18 cellular contexts compared by ENCODE assay signal in the genomic region with DNA sequence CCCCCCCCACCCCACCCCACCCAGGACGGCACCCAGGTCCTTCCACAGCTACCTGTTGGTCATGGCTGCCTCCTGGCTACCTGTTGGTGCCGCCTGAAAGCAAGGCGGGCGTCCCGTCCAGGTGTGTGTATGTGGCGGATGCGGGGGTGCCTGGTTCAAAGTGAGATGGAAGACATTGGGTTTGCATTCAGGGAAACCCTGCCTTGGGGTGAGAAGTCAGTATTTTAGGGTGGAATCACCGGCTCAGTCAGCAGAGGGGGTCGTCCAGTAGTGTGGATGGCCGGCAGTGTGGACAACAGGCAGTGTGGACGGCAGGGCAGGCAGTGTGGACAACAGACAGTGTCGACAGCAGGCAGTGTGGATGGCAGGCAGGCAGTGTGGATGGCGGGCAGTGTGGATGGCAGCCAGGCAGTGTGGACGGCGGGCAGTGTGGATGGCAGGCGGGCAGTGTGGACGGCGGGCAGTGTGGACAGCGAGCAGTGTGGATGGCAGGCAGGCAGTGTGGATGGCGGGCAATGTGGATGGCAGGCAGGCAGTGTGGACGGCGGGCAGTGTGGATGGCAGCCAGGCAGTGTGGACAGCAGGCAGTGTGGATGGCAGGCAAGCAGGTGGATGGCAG. TPM values are rescaled to one million over a fixed set of nuclear protein-coding genes. Genes with fewer than 3 reads are reported as not detected.
DNase-seq lines count a peak whose midpoint lies in the region; ATAC-seq and TF ChIP-seq lines count a peak whose summit lies in the region.
"Had no signal": no experiment of that assay in that cellular context is flagged by ENCODE, and none has a peak within 500 bp of the region (broad histone marks: within the 10 kb centered on the region; RNA-seq: fewer than 3 reads in every experiment).

No MANE protein-coding gene starts in this region.

- H3K4me3 ChIP-seq in left ventricle myocardium inferior (no peak overlapping the region), neural progenitor cell (no peak overlapping the region)
- H3K4me3 ChIP-seq: A549, BLaER1, GM23338 had no signal

- no peak overlapping the region for H3K27ac Mint-ChIP-seq in endothelial cell (ENCODE audit: unreplicated experiment)
- no peak overlapping the region for H3K27ac Mint-ChIP-seq in neural progenitor cell
- H3K27ac Mint-ChIP-seq: CD4-positive, alpha-beta memory T cell; GM23338; IgD-negative memory B cell had no signal

- peaks cover 4% of the 10 kb centered on the region for H3K36me3 Mint-ChIP-seq in endothelial cell (ENCODE audit: low read depth, unreplicated experiment)
- H3K36me3 Mint-ChIP-seq in neural progenitor cell: peaks cover 2% of the 10 kb centered on the region
- H3K36me3 Mint-ChIP-seq: CD4-positive, alpha-beta memory T cell had no signal

- no peaks in the 10 kb centered on the region for H3K9me3 ChIP-seq in left ventricle myocardium inferior (replicated peaks)
- H3K9me3 ChIP-seq in neural progenitor cell (ENCODE audit: low read depth): no peaks in the 10 kb centered on the region
- H3K9me3 ChIP-seq: A549 had no signal

- H3K4me1 ChIP-seq in left ventricle myocardium inferior (no peaks in the 10 kb centered on the region), neural progenitor cell (no peaks in the 10 kb centered on the region)
- H3K4me1 ChIP-seq: A549 had no signal

- H4K20me1 ChIP-seq in neural progenitor cell (ENCODE audit: low read depth): no peaks in the 10 kb centered on the region

- H3K36me3 ChIP-seq in left ventricle myocardium inferior (no peaks in the 10 kb centered on the region), neural progenitor cell (no peaks in the 10 kb centered on the region)

- H3K9me3 Mint-ChIP-seq in endothelial cell (ENCODE audit: unreplicated experiment): peaks cover 3% of the 10 kb centered on the region
- H3K9me3 Mint-ChIP-seq in neural progenitor cell: no peaks in the 10 kb centered on the region
- H3K9me3 Mint-ChIP-seq: IgD-negative memory B cell had no signal

- H3K27me3 Mint-ChIP-seq in endothelial cell (ENCODE audit: unreplicated experiment) (peaks cover 9% of the 10 kb centered on the region), neural progenitor cell (ENCODE audit: insufficient read depth, low read depth) (peaks cover 6% of the 10 kb centered on the region)

- intact Hi-C loops in left ventricle myocardium inferior (cut with micrococcal nuclease): no loop called here
- intact Hi-C loops in cardiac septum (cut with DNase I): no loop called here

- no peaks in the 10 kb centered on the region for H3K27me3 ChIP-seq in left ventricle myocardium inferior (ENCODE audit: low read depth)
- no peaks in the 10 kb centered on the region for H3K27me3 ChIP-seq in neural progenitor cell
- H3K27me3 ChIP-seq: BLaER1 had no signal

- peak; percentile 6 for DNase-seq in left ventricle myocardium inferior
- no peak for DNase-seq in cardiac septum (ENCODE audit: low spot score)
- no peak for DNase-seq in endothelial cell (ENCODE audit: low spot score)
- DNase-seq in neural progenitor cell (ENCODE audit: low spot score): no peak
- DNase-seq in cerebellar nuclear complex (lab: John Stamatoyannopoulos, UW): no peak
- DNase-seq in CD1c-positive myeloid dendritic cell (ENCODE audit: extremely low spot score): no peak
- no peak for DNase-seq in left lobe of liver (ENCODE audit: low spot score)
- DNase-seq: CD4-positive, alpha-beta memory T cell; DMS153; HCEC 1CT; NCI-H1105; NCI-H146; NCI-H524 treated with DMSO at 0.1 percent for 48 hours had no signal

- H3K9ac ChIP-seq in neural progenitor cell: no peak overlapping the region
- H3K9ac ChIP-seq: BLaER1 had no signal

- H3K4me3 Mint-ChIP-seq in endothelial cell (ENCODE audit: unreplicated experiment) (peak overlapping the region; percentile 19), neural progenitor cell (peak overlapping the region; percentile 24)
- H3K4me3 Mint-ChIP-seq: CD4-positive, alpha-beta memory T cell; GM23338 had no signal

- no peak for TF ChIP-seq CTCF in left ventricle myocardium inferior (IDR thresholded peaks at IDR 0.05; ENCODE audit: borderline replicate concordance)
- no peak for TF ChIP-seq CTCF in endothelial cell (IDR thresholded peaks at IDR 0.05; ENCODE audit: unreplicated experiment)
- no peak for TF ChIP-seq CTCF in neural progenitor cell (IDR thresholded peaks at IDR 0.05)

- H3F3A ChIP-seq in neural progenitor cell (ENCODE audit: low read depth): no peaks in the 10 kb centered on the region

- H3K27ac ChIP-seq in left ventricle myocardium inferior (replicated peaks) (no peak overlapping the region), neural progenitor cell (no peak overlapping the region)
- H3K27ac ChIP-seq: A549, BLaER1 had no signal

- H3K4me1 Mint-ChIP-seq in endothelial cell (ENCODE audit: unreplicated experiment): no peaks in the 10 kb centered on the region
- peaks cover 3% of the 10 kb centered on the region for H3K4me1 Mint-ChIP-seq in neural progenitor cell

- ATAC-seq in HG03571 (IDR thresholded peaks at IDR 0.05; ENCODE audit: unreplicated experiment) (no peak), left lobe of liver (no peak)

- H3K4me2 ChIP-seq in neural progenitor cell: no peak overlapping the region
- H3K4me2 ChIP-seq: A549, BLaER1, GM23338 had no signal

- H3K79me2 ChIP-seq in neural progenitor cell (ENCODE audit: low read depth): no peaks in the 10 kb centered on the region

- no peak overlapping the region for H2AFZ ChIP-seq in neural progenitor cell (replicated peaks)
- H2AFZ ChIP-seq: GM23338 had no signal

RNA-seq across cellular contexts. Expression of a gene that starts 28.0 kb away (rescaled TPM):
- 3.7 TPM for total RNA-seq in left ventricle myocardium inferior
- 3.6 TPM for total RNA-seq in cardiac septum
- total RNA-seq in endothelial cell (ENCODE audit: unreplicated experiment): 1.8 TPM
- 1.3 and 3.2 TPM in 2 replicates for total RNA-seq in neural progenitor cell (ENCODE audit: low replicate concordance)
- 1.6 TPM for total RNA-seq in left lobe of liver
- total RNA-seq: CD4-positive, alpha-beta memory T cell had no signal
